Comparison of ENCODE assay signal across 2 cellular contexts in the genomic region with DNA sequence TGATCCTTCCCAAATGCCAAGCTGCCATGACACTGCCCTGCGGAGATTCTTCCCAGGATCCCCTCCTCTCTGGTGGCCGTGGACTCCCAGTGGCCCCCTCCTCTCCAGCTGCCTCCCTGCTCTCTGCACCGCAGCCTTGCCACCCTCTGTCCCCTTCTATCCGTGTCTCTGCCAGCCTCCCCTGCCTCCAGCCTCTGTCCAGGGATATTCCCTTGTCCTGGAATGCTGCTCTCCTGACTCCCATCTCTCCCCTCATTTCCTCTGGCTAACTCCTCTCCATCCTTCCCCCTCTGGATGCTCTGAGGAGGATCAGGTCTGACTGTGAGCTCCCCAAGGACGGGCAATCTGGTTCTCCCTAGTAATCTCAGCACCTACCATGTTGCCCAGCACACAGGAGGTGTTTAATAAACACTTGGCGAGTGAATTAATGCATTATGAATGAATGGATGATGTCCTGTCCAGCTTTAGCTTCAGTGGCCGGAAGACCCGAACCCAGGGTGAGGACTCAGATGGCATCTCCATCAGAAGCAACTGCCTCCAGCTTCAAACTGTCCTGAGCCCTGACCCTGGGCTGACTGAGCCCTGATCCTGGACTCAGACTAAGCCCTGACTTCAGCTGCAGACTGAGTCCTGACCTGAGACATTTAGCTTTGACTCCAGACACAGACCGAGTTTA.
TF ChIP-seq lines count a peak whose summit lies in the region.

No MANE protein-coding gene starts in this region.

TF ChIP-seq in A549, 52 proteins besides CTCF, POLR2A, EP300 and RAD21:
- TF ChIP-seq RNF2 (IDR thresholded peaks at IDR 0.05; ENCODE audit: borderline replicate concordance, low read depth), result no peak
- TF ChIP-seq, protein P1, sequence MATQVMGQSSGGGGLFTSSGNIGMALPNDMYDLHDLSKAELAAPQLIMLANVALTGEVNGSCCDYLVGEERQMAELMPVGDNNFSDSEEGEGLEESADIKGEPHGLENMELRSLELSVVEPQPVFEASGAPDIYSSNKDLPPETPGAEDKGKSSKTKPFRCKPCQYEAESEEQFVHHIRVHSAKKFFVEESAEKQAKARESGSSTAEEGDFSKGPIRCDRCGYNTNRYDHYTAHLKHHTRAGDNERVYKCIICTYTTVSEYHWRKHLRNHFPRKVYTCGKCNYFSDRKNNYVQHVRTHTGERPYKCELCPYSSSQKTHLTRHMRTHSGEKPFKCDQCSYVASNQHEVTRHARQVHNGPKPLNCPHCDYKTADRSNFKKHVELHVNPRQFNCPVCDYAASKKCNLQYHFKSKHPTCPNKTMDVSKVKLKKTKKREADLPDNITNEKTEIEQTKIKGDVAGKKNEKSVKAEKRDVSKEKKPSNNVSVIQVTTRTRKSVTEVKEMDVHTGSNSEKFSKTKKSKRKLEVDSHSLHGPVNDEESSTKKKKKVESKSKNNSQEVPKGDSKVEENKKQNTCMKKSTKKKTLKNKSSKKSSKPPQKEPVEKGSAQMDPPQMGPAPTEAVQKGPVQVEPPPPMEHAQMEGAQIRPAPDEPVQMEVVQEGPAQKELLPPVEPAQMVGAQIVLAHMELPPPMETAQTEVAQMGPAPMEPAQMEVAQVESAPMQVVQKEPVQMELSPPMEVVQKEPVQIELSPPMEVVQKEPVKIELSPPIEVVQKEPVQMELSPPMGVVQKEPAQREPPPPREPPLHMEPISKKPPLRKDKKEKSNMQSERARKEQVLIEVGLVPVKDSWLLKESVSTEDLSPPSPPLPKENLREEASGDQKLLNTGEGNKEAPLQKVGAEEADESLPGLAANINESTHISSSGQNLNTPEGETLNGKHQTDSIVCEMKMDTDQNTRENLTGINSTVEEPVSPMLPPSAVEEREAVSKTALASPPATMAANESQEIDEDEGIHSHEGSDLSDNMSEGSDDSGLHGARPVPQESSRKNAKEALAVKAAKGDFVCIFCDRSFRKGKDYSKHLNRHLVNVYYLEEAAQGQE (IDR thresholded peaks at IDR 0.05), result no peak
- TF ChIP-seq RFX5 (IDR thresholded peaks at IDR 0.05), result no peak
- TF ChIP-seq POLR2AphosphoS2 (conservative IDR thresholded peaks at IDR 0.05; ENCODE audit: low read length), result no peak
- TF ChIP-seq, protein P2, sequence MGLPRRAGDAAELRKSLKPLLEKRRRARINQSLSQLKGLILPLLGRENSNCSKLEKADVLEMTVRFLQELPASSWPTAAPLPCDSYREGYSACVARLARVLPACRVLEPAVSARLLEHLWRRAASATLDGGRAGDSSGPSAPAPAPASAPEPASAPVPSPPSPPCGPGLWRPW (IDR thresholded peaks at IDR 0.05), result no peak
- no peak for TF ChIP-seq FOSB (CRISPR knock-in tag; IDR thresholded peaks at IDR 0.05)
- TF ChIP-seq NFE2L2 (conservative IDR thresholded peaks at IDR 0.05; ENCODE audit: low read length), result no peak
- TF ChIP-seq CHD2 (IDR thresholded peaks at IDR 0.05; ENCODE audit: low read length, partially characterized antibody), result no peak
- TF ChIP-seq, protein P3, sequence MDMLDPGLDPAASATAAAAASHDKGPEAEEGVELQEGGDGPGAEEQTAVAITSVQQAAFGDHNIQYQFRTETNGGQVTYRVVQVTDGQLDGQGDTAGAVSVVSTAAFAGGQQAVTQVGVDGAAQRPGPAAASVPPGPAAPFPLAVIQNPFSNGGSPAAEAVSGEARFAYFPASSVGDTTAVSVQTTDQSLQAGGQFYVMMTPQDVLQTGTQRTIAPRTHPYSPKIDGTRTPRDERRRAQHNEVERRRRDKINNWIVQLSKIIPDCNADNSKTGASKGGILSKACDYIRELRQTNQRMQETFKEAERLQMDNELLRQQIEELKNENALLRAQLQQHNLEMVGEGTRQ (IDR thresholded peaks at IDR 0.05), result no peak
- no peak for TF ChIP-seq RARB (CRISPR knock-in tag; IDR thresholded peaks at IDR 0.05)
- TF ChIP-seq ZFP36 (IDR thresholded peaks at IDR 0.05; ENCODE audit: borderline replicate concordance, partially characterized antibody), result no peak
- TF ChIP-seq, protein P4, sequence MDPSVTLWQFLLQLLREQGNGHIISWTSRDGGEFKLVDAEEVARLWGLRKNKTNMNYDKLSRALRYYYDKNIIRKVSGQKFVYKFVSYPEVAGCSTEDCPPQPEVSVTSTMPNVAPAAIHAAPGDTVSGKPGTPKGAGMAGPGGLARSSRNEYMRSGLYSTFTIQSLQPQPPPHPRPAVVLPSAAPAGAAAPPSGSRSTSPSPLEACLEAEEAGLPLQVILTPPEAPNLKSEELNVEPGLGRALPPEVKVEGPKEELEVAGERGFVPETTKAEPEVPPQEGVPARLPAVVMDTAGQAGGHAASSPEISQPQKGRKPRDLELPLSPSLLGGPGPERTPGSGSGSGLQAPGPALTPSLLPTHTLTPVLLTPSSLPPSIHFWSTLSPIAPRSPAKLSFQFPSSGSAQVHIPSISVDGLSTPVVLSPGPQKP (IDR thresholded peaks at IDR 0.05; ENCODE audit: low read depth, low read length), result no peak
- TF ChIP-seq MAFK (IDR thresholded peaks at IDR 0.05; ENCODE audit: partially characterized antibody), result no peak
- TF ChIP-seq JUN (IDR thresholded peaks at IDR 0.05), result no peak
- TF ChIP-seq GATA3 (IDR thresholded peaks at IDR 0.05; ENCODE audit: borderline replicate concordance), result no peak
- TF ChIP-seq CBX2 (IDR thresholded peaks at IDR 0.05; ENCODE audit: borderline replicate concordance, low read depth), result no peak
- no peak for TF ChIP-seq SMC3 (IDR thresholded peaks at IDR 0.05)
TF ChIP-seq in A549: peak in this region for 0.

TF ChIP-seq in GM12891, 5 proteins besides CTCF, POLR2A, EP300 and RAD21:
- TF ChIP-seq POLR2AphosphoS5 (IDR thresholded peaks at IDR 0.05; ENCODE audit: low read depth, low read length) (no peak), POU2F2 (IDR thresholded peaks at IDR 0.05; ENCODE audit: low read depth, low read length) (no peak), PAX5 (IDR thresholded peaks at IDR 0.05; ENCODE audit: insufficient read depth, low read length, severe bottlenecking) (no peak), SPI1 (IDR thresholded peaks at IDR 0.05; ENCODE audit: low read depth, low read length) (no peak), TAF1 (IDR thresholded peaks at IDR 0.05; ENCODE audit: low read depth, low read length) (no peak)
